Comparison of ENCODE assay signal across 15 cellular contexts in the genomic region with DNA sequence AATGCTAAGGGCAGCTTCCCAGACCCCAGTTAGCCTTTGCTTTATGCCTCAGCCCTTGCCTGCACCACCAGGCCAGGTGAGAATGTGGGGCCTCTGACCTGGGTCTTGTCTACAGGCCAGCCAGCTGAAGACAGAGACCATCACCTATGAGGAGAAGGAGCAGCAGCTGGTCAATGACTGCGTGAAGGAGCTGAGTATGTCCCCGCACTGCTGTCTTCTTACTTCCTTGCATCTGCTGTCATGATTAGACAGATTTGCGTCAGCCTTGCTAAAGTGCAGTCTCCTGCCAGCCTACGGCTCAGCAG.
DNase-seq lines count a peak whose midpoint lies in the region; ATAC-seq and TF ChIP-seq lines count a peak whose summit lies in the region.
"Had no signal": no experiment of that assay in that cellular context is flagged by ENCODE, and none has a peak within 500 bp of the region (broad histone marks: within the 10 kb centered on the region; RNA-seq: fewer than 3 reads in every experiment).

No MANE protein-coding gene starts in this region.

- CTCF ChIA-PET in CD4-positive, alpha-beta memory T cell (lab: Charles Lee; ENCODE audit: partially characterized antibody): interaction anchor here (0.6 to 4.4 kb wide), 50 partner anchors 9 to 1977 kb away, joined by 3 to 45 read pairs (median 4); no protein-coding TSS in a partner anchor
- CTCF ChIA-PET in WTC11 (lab: Charles Lee): interaction anchor here (0.6 to 5.5 kb wide), 57 partner anchors 9 to 979 kb away, joined by 3 to 164 read pairs (median 4); partner anchors contain the start of gene ULK4

- H3K9me3 Mint-ChIP-seq in CD4-positive, alpha-beta memory T cell: no peaks in the 10 kb centered on the region
- no peaks in the 10 kb centered on the region for H3K9me3 Mint-ChIP-seq in WTC11
- no peaks in the 10 kb centered on the region for H3K9me3 Mint-ChIP-seq in natural killer cell
- H3K9me3 Mint-ChIP-seq in activated T-helper 1 cell treated with anti-CD3 and anti-CD28 coated beads, Interleukin-12 subunit alpha, Interleukin-12 subunit beta, Interleukin-2, Interleukin-4 antibody, amounts not matched to agents 30 ng/mL and 10 ng/mL and 1 ng/mL, durations not matched to agents 14 hours and 24 hours and 36 hours: no peaks in the 10 kb centered on the region
- H3K9me3 Mint-ChIP-seq: CD4-positive, alpha-beta T cell; nephron progenitor cell had no signal

- peaks cover 16% of the 10 kb centered on the region for H3K36me3 ChIP-seq in CD4-positive, alpha-beta memory T cell (ENCODE audit: insufficient read depth, low read length)
- H3K36me3 ChIP-seq: SJCRH30 had no signal

- peaks cover 4 to 19% (median 10%) of the 10 kb centered on the region in 4 donors for H3K4me1 Mint-ChIP-seq in CD4-positive, alpha-beta memory T cell
- H3K4me1 Mint-ChIP-seq in WTC11 (peaks cover 38% of the 10 kb centered on the region), natural killer cell (peaks cover 10 to 23% of the 10 kb centered on the region in 2 donors)
- peaks cover 33% of the 10 kb centered on the region for H3K4me1 Mint-ChIP-seq in activated T-helper 1 cell treated with anti-CD3 and anti-CD28 coated beads, Interleukin-12 subunit alpha, Interleukin-12 subunit beta, Interleukin-2, Interleukin-4 antibody, amounts not matched to agents 30 ng/mL and 10 ng/mL and 1 ng/mL, durations not matched to agents 14 hours and 24 hours and 36 hours (ENCODE audit: low read depth)

- H3K27me3 ChIP-seq in CD4-positive, alpha-beta memory T cell (ENCODE audit: insufficient read depth, low read length): no peaks in the 10 kb centered on the region
- H3K27me3 ChIP-seq: esophagus muscularis mucosa, SJCRH30, upper lobe of right lung had no signal

- H3K27ac ChIP-seq in CD4-positive, alpha-beta memory T cell (ENCODE audit: low read depth, low read length): no peak overlapping the region
- H3K27ac ChIP-seq: coronary artery, SJCRH30, upper lobe of right lung had no signal

- H3K4me3 ChIP-seq in CD4-positive, alpha-beta memory T cell (ENCODE audit: low read length in 2 of 2): no peak overlapping the region
- H3K4me3 ChIP-seq: coronary artery, esophagus muscularis mucosa, SJCRH30, upper lobe of right lung had no signal

- TF ChIP-seq POLR2A in erythroblast (IDR thresholded peaks at IDR 0.05; ENCODE audit: low read length): no peak

- POLR2A ChIA-PET in CD4-positive, alpha-beta memory T cell (lab: Charles Lee; ENCODE audit: partially characterized antibody): no interaction called here
- POLR2A ChIA-PET in WTC11 (lab: Charles Lee): interaction anchor here (1.0 kb wide), 1 partner anchor 71 kb away, joined by 3 read pairs; no protein-coding TSS in a partner anchor

- peaks cover 41 to 55% of the 10 kb centered on the region in 2 donors for H3K36me3 Mint-ChIP-seq in CD4-positive, alpha-beta memory T cell
- H3K36me3 Mint-ChIP-seq in WTC11: peaks cover 38% of the 10 kb centered on the region
- H3K36me3 Mint-ChIP-seq in natural killer cell: peaks cover 19% of the 10 kb centered on the region
- peaks cover 21% of the 10 kb centered on the region for H3K36me3 Mint-ChIP-seq in activated T-helper 1 cell treated with anti-CD3 and anti-CD28 coated beads, Interleukin-12 subunit alpha, Interleukin-12 subunit beta, Interleukin-2, Interleukin-4 antibody, amounts not matched to agents 30 ng/mL and 10 ng/mL and 1 ng/mL, durations not matched to agents 14 hours and 24 hours and 36 hours (ENCODE audit: low read depth)

- intact Hi-C loops in CD4-positive, alpha-beta memory T cell (cut with micrococcal nuclease): loop anchor here (1.0 to 5.0 kb wide), 2 partner anchors 74 to 1864 kb away; no protein-coding TSS in a partner anchor
- intact Hi-C loops in natural killer cell (cut with micrococcal nuclease): loop anchor here (10.0 kb wide), 1 partner anchor 1607 kb away; no protein-coding TSS in a partner anchor
- intact Hi-C loops in activated T-helper 1 cell treated with anti-CD3 and anti-CD28 coated beads, Interleukin-12 subunit alpha, Interleukin-12 subunit beta, Interleukin-2, Interleukin-4 antibody, amounts not matched to agents 30 ng/mL and 10 ng/mL and 1 ng/mL, durations not matched to agents 14 hours and 24 hours and 36 hours (cut with micrococcal nuclease): loop anchor here (1.0 to 5.0 kb wide), 5 partner anchors 73 to 1609 kb away; no protein-coding TSS in a partner anchor

- no peak overlapping the region for H3K4me3 Mint-ChIP-seq in CD4-positive, alpha-beta memory T cell
- H3K4me3 Mint-ChIP-seq in WTC11 (no peak overlapping the region), natural killer cell (no peak overlapping the region)
- no peak overlapping the region for H3K4me3 Mint-ChIP-seq in activated T-helper 1 cell treated with anti-CD3 and anti-CD28 coated beads, Interleukin-12 subunit alpha, Interleukin-12 subunit beta, Interleukin-2, Interleukin-4 antibody, amounts not matched to agents 30 ng/mL and 10 ng/mL and 1 ng/mL, durations not matched to agents 14 hours and 24 hours and 36 hours
- H3K4me3 Mint-ChIP-seq: CD4-positive, alpha-beta T cell; nephron progenitor cell had no signal

- H3K27me3 Mint-ChIP-seq in CD4-positive, alpha-beta memory T cell: no peaks in the 10 kb centered on the region
- H3K27me3 Mint-ChIP-seq in WTC11 (ENCODE audit: low read depth): no peaks in the 10 kb centered on the region
- no peaks in the 10 kb centered on the region for H3K27me3 Mint-ChIP-seq in natural killer cell (ENCODE audit: low read depth in 2 of 2)
- no peaks in the 10 kb centered on the region for H3K27me3 Mint-ChIP-seq in activated T-helper 1 cell treated with anti-CD3 and anti-CD28 coated beads, Interleukin-12 subunit alpha, Interleukin-12 subunit beta, Interleukin-2, Interleukin-4 antibody, amounts not matched to agents 30 ng/mL and 10 ng/mL and 1 ng/mL, durations not matched to agents 14 hours and 24 hours and 36 hours (ENCODE audit: insufficient read depth)
- H3K27me3 Mint-ChIP-seq: CD4-positive, alpha-beta T cell had no signal

- H3K9me3 ChIP-seq in CD4-positive, alpha-beta memory T cell (ENCODE audit: control insufficient read depth in 1 of 2, low read length in 2 of 2): no peaks in the 10 kb centered on the region
- H3K9me3 ChIP-seq: esophagus muscularis mucosa, SJCRH30, upper lobe of right lung had no signal

- TF ChIP-seq CTCF in LNCAP (IDR thresholded peaks at IDR 0.05) (peak; percentile 52; the same call in 1 of the 2 replicates), WTC11 (IDR thresholded peaks at IDR 0.05) (no peak), natural killer cell (IDR thresholded peaks at IDR 0.05) (peak; percentile 33)

- DNase-seq in CD4-positive, alpha-beta memory T cell: no peak
- DNase-seq in WTC11 (ENCODE audit: low spot score) (no peak), natural killer cell (no peak), NCI-H69 (lab: John Stamatoyannopoulos, UW) (no peak), erythroblast (lab: John Stamatoyannopoulos, UW) (no peak)
- no peak for DNase-seq in activated T-helper 1 cell treated with anti-CD3 and anti-CD28 coated beads, Interleukin-12 subunit alpha, Interleukin-12 subunit beta, Interleukin-2, Interleukin-4 antibody, amounts not matched to agents 30 ng/mL and 10 ng/mL and 1 ng/mL, durations not matched to agents 14 hours and 24 hours and 36 hours (ENCODE audit: low spot score)
- DNase-seq: left ventricle myocardium superior, upper lobe of right lung had no signal

- no peaks in the 10 kb centered on the region for H3K4me1 ChIP-seq in CD4-positive, alpha-beta memory T cell (ENCODE audit: insufficient read depth, low read length)
- H3K4me1 ChIP-seq: SJCRH30, upper lobe of right lung had no signal

- H3K27ac Mint-ChIP-seq in CD4-positive, alpha-beta memory T cell: peak overlapping the region in 4 of 7 donors; percentile 10 to 61 (median 49)
- no peak overlapping the region for H3K27ac Mint-ChIP-seq in WTC11
- no peak overlapping the region for H3K27ac Mint-ChIP-seq in natural killer cell
- H3K27ac Mint-ChIP-seq in activated T-helper 1 cell treated with anti-CD3 and anti-CD28 coated beads, Interleukin-12 subunit alpha, Interleukin-12 subunit beta, Interleukin-2, Interleukin-4 antibody, amounts not matched to agents 30 ng/mL and 10 ng/mL and 1 ng/mL, durations not matched to agents 14 hours and 24 hours and 36 hours: no peak overlapping the region
- H3K27ac Mint-ChIP-seq: nephron progenitor cell had no signal

- ATAC-seq in WTC11 (peak; percentile 17), natural killer cell (peak in 1 of 3 donors; percentile 22), GM21423 (IDR thresholded peaks at IDR 0.05; ENCODE audit: unreplicated experiment) (no peak)

TF ChIP-seq in WTC11, 78 proteins besides CTCF, POLR2A, EP300 and RAD21 (continues in another document):
- TF ChIP-seq, protein P1, sequence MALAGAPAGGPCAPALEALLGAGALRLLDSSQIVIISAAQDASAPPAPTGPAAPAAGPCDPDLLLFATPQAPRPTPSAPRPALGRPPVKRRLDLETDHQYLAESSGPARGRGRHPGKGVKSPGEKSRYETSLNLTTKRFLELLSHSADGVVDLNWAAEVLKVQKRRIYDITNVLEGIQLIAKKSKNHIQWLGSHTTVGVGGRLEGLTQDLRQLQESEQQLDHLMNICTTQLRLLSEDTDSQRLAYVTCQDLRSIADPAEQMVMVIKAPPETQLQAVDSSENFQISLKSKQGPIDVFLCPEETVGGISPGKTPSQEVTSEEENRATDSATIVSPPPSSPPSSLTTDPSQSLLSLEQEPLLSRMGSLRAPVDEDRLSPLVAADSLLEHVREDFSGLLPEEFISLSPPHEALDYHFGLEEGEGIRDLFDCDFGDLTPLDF (CRISPR knock-in tag; IDR thresholded peaks at IDR 0.05): no peak

Comparison
In these comparisons a context has a peak if more than half of its experiments do, and no peak if none do; other contexts are left out.
1. H3K27ac Mint-ChIP-seq: peak in CD4-positive, alpha-beta memory T cell (4 of 7); none in WTC11 (single experiment), natural killer cell (0 of 2) and activated T-helper 1 cell treated with anti-CD3 and anti-CD28 coated beads, Interleukin-12 subunit alpha, Interleukin-12 subunit beta, Interleukin-2, Interleukin-4 antibody, amounts not matched to agents 30 ng/mL and 10 ng/mL and 1 ng/mL, durations not matched to agents 14 hours and 24 hours and 36 hours (single experiment).